1 cellular context compared by ENCODE assay signal in the genomic region with DNA sequence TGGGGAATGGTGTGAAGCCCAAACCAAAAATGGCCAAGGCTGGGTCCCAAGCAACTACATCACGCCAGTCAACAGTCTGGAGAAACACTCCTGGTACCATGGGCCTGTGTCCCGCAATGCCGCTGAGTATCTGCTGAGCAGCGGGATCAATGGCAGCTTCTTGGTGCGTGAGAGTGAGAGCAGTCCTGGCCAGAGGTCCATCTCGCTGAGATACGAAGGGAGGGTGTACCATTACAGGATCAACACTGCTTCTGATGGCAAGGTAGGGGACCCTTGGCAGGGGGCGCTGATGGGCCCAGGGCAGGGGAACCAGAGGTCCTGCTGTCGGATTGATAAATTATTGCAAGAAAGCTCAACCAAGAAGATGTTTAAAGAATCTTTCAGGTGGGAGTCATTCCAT.
TF ChIP-seq lines count a peak whose summit lies in the region.

No MANE protein-coding gene starts in this region.

TF ChIP-seq in HepG2, 621 proteins besides CTCF, POLR2A, EP300 and RAD21:
- TF ChIP-seq ELF1 (CRISPR knock-in tag; IDR thresholded peaks at IDR 0.05) (no peak), FOSL2 (CRISPR knock-in tag; IDR thresholded peaks at IDR 0.05) (no peak), ZNF33B (CRISPR knock-in tag; IDR thresholded peaks at IDR 0.05) (no peak), ZFP36 (IDR thresholded peaks at IDR 0.05; ENCODE audit: borderline replicate concordance, low read depth, low read length, partially characterized antibody) (no peak), ZNF180 (CRISPR knock-in tag; IDR thresholded peaks at IDR 0.05; ENCODE audit: borderline replicate concordance, low read depth) (no peak), NAIF1 (CRISPR knock-in tag; IDR thresholded peaks at IDR 0.05; ENCODE audit: borderline replicate concordance) (no peak), TEAD3 (CRISPR knock-in tag; optimal IDR thresholded peaks at IDR 0.05; ENCODE audit: borderline replicate concordance) (no peak), CHD4 (IDR thresholded peaks at IDR 0.05; ENCODE audit: borderline replicate concordance, low read length) (no peak), FOXO1 (CRISPR knock-in tag; IDR thresholded peaks at IDR 0.05) (no peak), ZNF879 (CRISPR knock-in tag; IDR thresholded peaks at IDR 0.05) (no peak), PHF20 (CRISPR knock-in tag; IDR thresholded peaks at IDR 0.05) (no peak), HES4 (CRISPR knock-in tag; IDR thresholded peaks at IDR 0.05; ENCODE audit: borderline replicate concordance) (no peak)
- TF ChIP-seq, protein P1, sequence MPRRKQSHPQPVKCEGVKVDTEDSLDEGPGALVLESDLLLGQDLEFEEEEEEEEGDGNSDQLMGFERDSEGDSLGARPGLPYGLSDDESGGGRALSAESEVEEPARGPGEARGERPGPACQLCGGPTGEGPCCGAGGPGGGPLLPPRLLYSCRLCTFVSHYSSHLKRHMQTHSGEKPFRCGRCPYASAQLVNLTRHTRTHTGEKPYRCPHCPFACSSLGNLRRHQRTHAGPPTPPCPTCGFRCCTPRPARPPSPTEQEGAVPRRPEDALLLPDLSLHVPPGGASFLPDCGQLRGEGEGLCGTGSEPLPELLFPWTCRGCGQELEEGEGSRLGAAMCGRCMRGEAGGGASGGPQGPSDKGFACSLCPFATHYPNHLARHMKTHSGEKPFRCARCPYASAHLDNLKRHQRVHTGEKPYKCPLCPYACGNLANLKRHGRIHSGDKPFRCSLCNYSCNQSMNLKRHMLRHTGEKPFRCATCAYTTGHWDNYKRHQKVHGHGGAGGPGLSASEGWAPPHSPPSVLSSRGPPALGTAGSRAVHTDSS (CRISPR knock-in tag; conservative IDR thresholded peaks at IDR 0.05): no peak
- TF ChIP-seq, protein P2, sequence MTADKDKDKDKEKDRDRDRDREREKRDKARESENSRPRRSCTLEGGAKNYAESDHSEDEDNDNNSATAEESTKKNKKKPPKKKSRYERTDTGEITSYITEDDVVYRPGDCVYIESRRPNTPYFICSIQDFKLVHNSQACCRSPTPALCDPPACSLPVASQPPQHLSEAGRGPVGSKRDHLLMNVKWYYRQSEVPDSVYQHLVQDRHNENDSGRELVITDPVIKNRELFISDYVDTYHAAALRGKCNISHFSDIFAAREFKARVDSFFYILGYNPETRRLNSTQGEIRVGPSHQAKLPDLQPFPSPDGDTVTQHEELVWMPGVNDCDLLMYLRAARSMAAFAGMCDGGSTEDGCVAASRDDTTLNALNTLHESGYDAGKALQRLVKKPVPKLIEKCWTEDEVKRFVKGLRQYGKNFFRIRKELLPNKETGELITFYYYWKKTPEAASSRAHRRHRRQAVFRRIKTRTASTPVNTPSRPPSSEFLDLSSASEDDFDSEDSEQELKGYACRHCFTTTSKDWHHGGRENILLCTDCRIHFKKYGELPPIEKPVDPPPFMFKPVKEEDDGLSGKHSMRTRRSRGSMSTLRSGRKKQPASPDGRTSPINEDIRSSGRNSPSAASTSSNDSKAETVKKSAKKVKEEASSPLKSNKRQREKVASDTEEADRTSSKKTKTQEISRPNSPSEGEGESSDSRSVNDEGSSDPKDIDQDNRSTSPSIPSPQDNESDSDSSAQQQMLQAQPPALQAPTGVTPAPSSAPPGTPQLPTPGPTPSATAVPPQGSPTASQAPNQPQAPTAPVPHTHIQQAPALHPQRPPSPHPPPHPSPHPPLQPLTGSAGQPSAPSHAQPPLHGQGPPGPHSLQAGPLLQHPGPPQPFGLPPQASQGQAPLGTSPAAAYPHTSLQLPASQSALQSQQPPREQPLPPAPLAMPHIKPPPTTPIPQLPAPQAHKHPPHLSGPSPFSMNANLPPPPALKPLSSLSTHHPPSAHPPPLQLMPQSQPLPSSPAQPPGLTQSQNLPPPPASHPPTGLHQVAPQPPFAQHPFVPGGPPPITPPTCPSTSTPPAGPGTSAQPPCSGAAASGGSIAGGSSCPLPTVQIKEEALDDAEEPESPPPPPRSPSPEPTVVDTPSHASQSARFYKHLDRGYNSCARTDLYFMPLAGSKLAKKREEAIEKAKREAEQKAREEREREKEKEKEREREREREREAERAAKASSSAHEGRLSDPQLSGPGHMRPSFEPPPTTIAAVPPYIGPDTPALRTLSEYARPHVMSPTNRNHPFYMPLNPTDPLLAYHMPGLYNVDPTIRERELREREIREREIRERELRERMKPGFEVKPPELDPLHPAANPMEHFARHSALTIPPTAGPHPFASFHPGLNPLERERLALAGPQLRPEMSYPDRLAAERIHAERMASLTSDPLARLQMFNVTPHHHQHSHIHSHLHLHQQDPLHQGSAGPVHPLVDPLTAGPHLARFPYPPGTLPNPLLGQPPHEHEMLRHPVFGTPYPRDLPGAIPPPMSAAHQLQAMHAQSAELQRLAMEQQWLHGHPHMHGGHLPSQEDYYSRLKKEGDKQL (CRISPR knock-in tag; IDR thresholded peaks at IDR 0.05; ENCODE audit: low read depth): no peak
